ENCODE assay signal across 6 cellular contexts in genomic region chrX:6898371-6898770, GRCh38.
"Had no signal": no experiment of that assay in that cellular context is flagged by ENCODE, and none has a peak within 500 bp of the region (broad histone marks: within the 10 kb centered on the region; RNA-seq: fewer than 3 reads in every experiment).

No MANE protein-coding gene starts in this region.

- H3K4me3 Mint-ChIP-seq: GM23338, H9 had no signal

- ATAC-seq: GM23338 had no signal

- DNase-seq: H9, HCEC 1CT, IMR-90 had no signal

- FAIRE-seq: H1, H54 had no signal

- H3K9me3 Mint-ChIP-seq: GM23338 had no signal

- H2AFZ ChIP-seq: GM23338 had no signal

- H3K4me2 ChIP-seq: GM23338 had no signal

- H3K4me3 ChIP-seq: GM23338 had no signal

- H3K27ac Mint-ChIP-seq: GM23338 had no signal
